ENCODE assay signal across 22 cellular contexts in the genomic region with DNA sequence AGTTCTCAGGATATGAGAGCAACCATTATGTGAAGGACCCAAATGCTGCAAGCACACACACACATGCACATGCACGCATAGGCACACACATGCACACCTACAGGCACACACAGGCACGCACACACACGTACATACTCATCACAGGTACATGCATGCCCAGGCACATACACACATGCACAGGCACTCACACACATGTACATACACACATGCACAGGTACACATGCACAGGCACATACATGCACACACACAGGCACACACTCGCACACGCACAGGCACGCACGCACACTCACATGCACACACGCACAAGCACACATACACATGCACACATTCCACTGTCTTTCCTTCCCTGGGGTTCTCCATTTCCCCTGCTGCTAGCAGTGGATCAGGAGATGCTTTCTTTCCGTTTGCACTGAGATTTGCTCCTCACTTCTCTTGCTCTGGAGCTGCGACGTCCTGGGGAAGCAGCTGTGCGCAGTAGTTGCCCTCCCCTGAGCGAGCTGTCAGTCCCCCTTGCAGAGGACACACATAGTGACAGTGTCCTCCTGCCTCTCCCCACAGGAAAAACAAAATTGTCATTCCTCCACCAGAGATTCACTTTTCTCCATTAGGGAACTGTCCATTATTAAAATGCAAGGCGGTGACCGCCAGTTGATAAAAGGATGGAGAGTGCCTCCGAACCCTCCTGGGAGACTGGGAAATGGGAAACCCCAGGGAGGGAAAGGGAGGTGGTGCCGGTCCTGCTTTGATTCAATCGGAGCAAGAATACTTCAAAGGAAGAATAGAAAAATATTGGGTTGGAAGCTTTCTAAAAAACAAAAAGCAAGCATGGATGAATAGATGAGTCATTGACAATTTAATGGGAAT.
DNase-seq lines count a peak whose midpoint lies in the region; ATAC-seq, FAIRE-seq and TF ChIP-seq lines count a peak whose summit lies in the region.
"Had no signal": no experiment of that assay in that cellular context is flagged by ENCODE, and none has a peak within 500 bp of the region (broad histone marks: within the 10 kb centered on the region; RNA-seq: fewer than 3 reads in every experiment).

No MANE protein-coding gene starts in this region.

- no peak overlapping the region for H3K27ac Mint-ChIP-seq in osteocyte (ENCODE audit: unreplicated experiment)
- H3K27ac Mint-ChIP-seq in natural killer cell treated with Interleukin-12 subunit alpha and Interleukin-12 subunit beta and Interleukin-15 and Interleukin-18, amount 100 ng/mL, for 72 hours: no peak overlapping the region
- H3K27ac Mint-ChIP-seq in activated T-cell treated with anti-CD3 and anti-CD28 coated beads, Interleukin-2, amount 50 U/mL, for 72 hours: no peak overlapping the region
- no peak overlapping the region for H3K27ac Mint-ChIP-seq in activated naive CD8-positive, alpha-beta T cell treated with anti-CD3 and anti-CD28 coated beads, Interleukin-2, amount 50 U/mL, for 24 hours
- H3K27ac Mint-ChIP-seq: CD8-positive, alpha-beta T cell had no signal

- no TSS peak for BruUV-seq in HepG2 (replicated peaks; lab: Mats Ljungman, UMichigan)

- CTCF ChIA-PET in HepG2 (lab: Yijun Ruan, JAX; ENCODE audit: low intra/inter-chr PET ratio, low total read pairs): no interaction called here

- H3K9ac ChIP-seq in HepG2 (ENCODE audit: insufficient read depth, low read depth, low read length): no peak overlapping the region

- H3K4me3 ChIP-seq in HepG2 (replicated peaks in 1 of 3; ENCODE audit: insufficient read depth in 1 of 3, low read depth in 2 of 3, low read length in 3 of 3) (no peak overlapping the region), right lobe of liver (no peak overlapping the region), esophagus muscularis mucosa (no peak overlapping the region)
- H3K4me3 ChIP-seq: Peyer's patch had no signal

- no peak for TF ChIP-seq CTCF in HepG2 (CRISPR knock-in tag; IDR thresholded peaks at IDR 0.05)
- TF ChIP-seq CTCF in right lobe of liver (IDR thresholded peaks at IDR 0.05): no peak
- TF ChIP-seq CTCF in esophagus muscularis mucosa (IDR thresholded peaks at IDR 0.05): no peak
- no peak for TF ChIP-seq CTCF in osteocyte (IDR thresholded peaks at IDR 0.05)

- no peak overlapping the region for H3K4me2 ChIP-seq in HepG2 (ENCODE audit: low read depth, low read length)

- ATAC-seq in HepG2 (no peak), right lobe of liver (no peak), HG02759 (IDR thresholded peaks at IDR 0.05; ENCODE audit: unreplicated experiment) (no peak)
- no peak for ATAC-seq in natural killer cell treated with Interleukin-12 subunit alpha and Interleukin-12 subunit beta and Interleukin-15 and Interleukin-18, amount 100 ng/mL, for 72 hours
- no peak for ATAC-seq in activated T-cell treated with anti-CD3 and anti-CD28 coated beads, Interleukin-2, amount 50 U/mL, for 72 hours (replicated peaks in 1 of 2)
- no peak for ATAC-seq in activated naive CD8-positive, alpha-beta T cell treated with anti-CD3 and anti-CD28 coated beads, Interleukin-2, amount 50 U/mL, for 24 hours
- ATAC-seq: CD8-positive, alpha-beta T cell had no signal

- peaks cover 69% of the 10 kb centered on the region for H3K27me3 Mint-ChIP-seq in osteocyte (ENCODE audit: unreplicated experiment)
- peaks cover 19 to 32% of the 10 kb centered on the region in 2 donors for H3K27me3 Mint-ChIP-seq in natural killer cell treated with Interleukin-12 subunit alpha and Interleukin-12 subunit beta and Interleukin-15 and Interleukin-18, amount 100 ng/mL, for 72 hours
- no peaks in the 10 kb centered on the region for H3K27me3 Mint-ChIP-seq in activated T-cell treated with anti-CD3 and anti-CD28 coated beads, Interleukin-2, amount 50 U/mL, for 72 hours (ENCODE audit: low read depth)
- no peaks in the 10 kb centered on the region for H3K27me3 Mint-ChIP-seq in activated naive CD8-positive, alpha-beta T cell treated with anti-CD3 and anti-CD28 coated beads, Interleukin-2, amount 50 U/mL, for 24 hours

- no peak for TF ChIP-seq EP300 in HepG2 (IDR thresholded peaks at IDR 0.05; ENCODE audit: low read depth in 2 of 2, low read length in 2 of 2)
- no peak for TF ChIP-seq EP300 in HepG2 (CRISPR knock-in tag; IDR thresholded peaks at IDR 0.05; ENCODE audit: borderline replicate concordance)
- no peak for TF ChIP-seq EP300 in esophagus muscularis mucosa (IDR thresholded peaks at IDR 0.05)

- no peak overlapping the region for H3K27ac ChIP-seq in HepG2 (ENCODE audit: extremely low read length, insufficient read depth, low read length)
- H3K27ac ChIP-seq in right lobe of liver: no peak overlapping the region
- no peak overlapping the region for H3K27ac ChIP-seq in esophagus muscularis mucosa (replicated peaks in 1 of 4)
- H3K27ac ChIP-seq: Peyer's patch had no signal

- no peak overlapping the region for H2AFZ ChIP-seq in HepG2 (ENCODE audit: low read length)

- no peak for TF ChIP-seq POLR2A in HepG2 (IDR thresholded peaks at IDR 0.05; ENCODE audit: insufficient read depth in 1 of 2, low read depth in 2 of 2, low read length in 2 of 2)
- no peak for TF ChIP-seq POLR2A in right lobe of liver (IDR thresholded peaks at IDR 0.05)
- TF ChIP-seq POLR2A in esophagus muscularis mucosa (IDR thresholded peaks at IDR 0.05; ENCODE audit: low read depth): no peak

- no peak overlapping the region for H3K4me3 Mint-ChIP-seq in osteocyte (ENCODE audit: unreplicated experiment)
- H3K4me3 Mint-ChIP-seq in natural killer cell treated with Interleukin-12 subunit alpha and Interleukin-12 subunit beta and Interleukin-15 and Interleukin-18, amount 100 ng/mL, for 72 hours: no peak overlapping the region
- no peak overlapping the region for H3K4me3 Mint-ChIP-seq in activated T-cell treated with anti-CD3 and anti-CD28 coated beads, Interleukin-2, amount 50 U/mL, for 72 hours
- no peak overlapping the region for H3K4me3 Mint-ChIP-seq in activated naive CD8-positive, alpha-beta T cell treated with anti-CD3 and anti-CD28 coated beads, Interleukin-2, amount 50 U/mL, for 24 hours
- H3K4me3 Mint-ChIP-seq: CD8-positive, alpha-beta T cell had no signal

- no peaks in the 10 kb centered on the region for H3K4me1 Mint-ChIP-seq in osteocyte (ENCODE audit: unreplicated experiment)
- H3K4me1 Mint-ChIP-seq in natural killer cell treated with Interleukin-12 subunit alpha and Interleukin-12 subunit beta and Interleukin-15 and Interleukin-18, amount 100 ng/mL, for 72 hours (ENCODE audit: low read depth in 2 of 2): no peaks in the 10 kb centered on the region
- H3K4me1 Mint-ChIP-seq in activated T-cell treated with anti-CD3 and anti-CD28 coated beads, Interleukin-2, amount 50 U/mL, for 72 hours (ENCODE audit: low read depth): no peaks in the 10 kb centered on the region
- no peaks in the 10 kb centered on the region for H3K4me1 Mint-ChIP-seq in activated naive CD8-positive, alpha-beta T cell treated with anti-CD3 and anti-CD28 coated beads, Interleukin-2, amount 50 U/mL, for 24 hours

- H3K27me3 ChIP-seq in HepG2 (ENCODE audit: control insufficient read depth in 1 of 2, insufficient read depth in 2 of 2, low read length in 2 of 2) (no peaks in the 10 kb centered on the region; a peak in 1 of 5 replicates), right lobe of liver (no peaks in the 10 kb centered on the region), esophagus muscularis mucosa (peaks cover 0 to 31% (median 0%) of the 10 kb centered on the region in 4 donors)
- H3K27me3 ChIP-seq: Peyer's patch had no signal

- 94% methylated on average over 18 of the region's 18 CpGs for WGBS in HepG2 (ENCODE audit: low lambda C conversion rate)
- 86% methylated on average over 12 of the region's 18 CpGs for WGBS in right lobe of liver (ENCODE audit: insufficient coverage, low coverage, low lambda C conversion rate, missing lambda C conversion rate)
- 83% methylated on average over 18 of the region's 18 CpGs for WGBS in esophagus muscularis mucosa

- H3K36me3 ChIP-seq in HepG2 (replicated peaks in 1 of 2; ENCODE audit: control insufficient read depth in 1 of 2, insufficient read depth in 2 of 2, low read length in 2 of 2) (no peaks in the 10 kb centered on the region), right lobe of liver (no peaks in the 10 kb centered on the region), esophagus muscularis mucosa (no peaks in the 10 kb centered on the region)
- H3K36me3 ChIP-seq: Peyer's patch had no signal

- no peak for TF ChIP-seq RAD21 in HepG2 (CRISPR knock-in tag; IDR thresholded peaks at IDR 0.05)

- H3K4me1 ChIP-seq in HepG2 (ENCODE audit: insufficient read depth, low read length) (peaks cover 35% of the 10 kb centered on the region), right lobe of liver (no peaks in the 10 kb centered on the region), esophagus muscularis mucosa (no peaks in the 10 kb centered on the region)

- H3K36me3 Mint-ChIP-seq in osteocyte (ENCODE audit: unreplicated experiment): no peaks in the 10 kb centered on the region
- no peaks in the 10 kb centered on the region for H3K36me3 Mint-ChIP-seq in natural killer cell treated with Interleukin-12 subunit alpha and Interleukin-12 subunit beta and Interleukin-15 and Interleukin-18, amount 100 ng/mL, for 72 hours
- no peaks in the 10 kb centered on the region for H3K36me3 Mint-ChIP-seq in activated T-cell treated with anti-CD3 and anti-CD28 coated beads, Interleukin-2, amount 50 U/mL, for 72 hours (ENCODE audit: insufficient read depth in 2 of 2)
- no peaks in the 10 kb centered on the region for H3K36me3 Mint-ChIP-seq in activated naive CD8-positive, alpha-beta T cell treated with anti-CD3 and anti-CD28 coated beads, Interleukin-2, amount 50 U/mL, for 24 hours (ENCODE audit: low read depth)
- H3K36me3 Mint-ChIP-seq: CD8-positive, alpha-beta T cell had no signal

- intact Hi-C loops in HepG2 (cut with micrococcal nuclease; ENCODE audit: unreplicated experiment): no loop called here
- intact Hi-C loops in right lobe of liver (cut with DNase I): loop anchor here (10.0 kb wide), 1 partner anchor 155 kb away; a partner anchor contains a TSS
- intact Hi-C loops in esophagus muscularis mucosa (cut with DNase I): no loop called here

- in situ Hi-C loops in HepG2 (cut with HindIII; ENCODE audit: extremely low pct_ligation_motif_present, low pct_unique_long_range_greater_than_20kb): loop anchor here (10.0 kb wide), 1 partner anchor 105 kb away; no protein-coding TSS in a partner anchor

- POLR2A ChIA-PET in HepG2 (lab: Yijun Ruan, JAX): no interaction called here

- H4K20me1 ChIP-seq in HepG2 (ENCODE audit: insufficient read depth, low read length): no peaks in the 10 kb centered on the region

- no peaks in the 10 kb centered on the region for H3K9me3 Mint-ChIP-seq in osteocyte (ENCODE audit: unreplicated experiment)
- H3K9me3 Mint-ChIP-seq in natural killer cell treated with Interleukin-12 subunit alpha and Interleukin-12 subunit beta and Interleukin-15 and Interleukin-18, amount 100 ng/mL, for 72 hours: no peaks in the 10 kb centered on the region
- H3K9me3 Mint-ChIP-seq in activated T-cell treated with anti-CD3 and anti-CD28 coated beads, Interleukin-2, amount 50 U/mL, for 72 hours: no peaks in the 10 kb centered on the region
- H3K9me3 Mint-ChIP-seq in activated naive CD8-positive, alpha-beta T cell treated with anti-CD3 and anti-CD28 coated beads, Interleukin-2, amount 50 U/mL, for 24 hours: no peaks in the 10 kb centered on the region
- H3K9me3 Mint-ChIP-seq: CD8-positive, alpha-beta T cell had no signal

- DNase-seq in HepG2 (ENCODE audit: low spot score) (no peak), right lobe of liver (no peak), esophagus muscularis mucosa (ENCODE audit: extremely low spot score) (peak; percentile 79), osteocyte (ENCODE audit: extremely low spot score, unreplicated experiment) (peak; percentile 62)
- DNase-seq in natural killer cell treated with Interleukin-12 subunit alpha and Interleukin-12 subunit beta and Interleukin-15 and Interleukin-18, amount 100 ng/mL, for 72 hours (ENCODE audit: low spot score): no peak
- DNase-seq in activated T-cell treated with anti-CD3 and anti-CD28 coated beads, Interleukin-2, amount 50 U/mL, for 72 hours: no peak
- no peak for DNase-seq in activated naive CD8-positive, alpha-beta T cell treated with anti-CD3 and anti-CD28 coated beads, Interleukin-2, amount 50 U/mL, for 24 hours
- DNase-seq: AML-193, C1 segment of cervical spinal cord, DND-41, GOT3, Kasumi-1, NCI-H1417, NCI-H1694 treated with DMSO at 0.1 percent for 48 hours, NCI-H2081 treated with DMSO at 0.1 percent for 48 hours, NCI-H2171 treated with DMSO at 0.1 percent for 48 hours, NCI-H524 treated with DMSO at 0.1 percent for 48 hours, NCI-H82, Peyer's patch had no signal

- no peak for FAIRE-seq in HepG2 (lab: Jason Lieb, UNC)
- FAIRE-seq: GM18507 had no signal

- H3K9me3 ChIP-seq in HepG2 (ENCODE audit: low read length) (peaks cover 4% of the 10 kb centered on the region), right lobe of liver (no peaks in the 10 kb centered on the region), esophagus muscularis mucosa (no peaks in the 10 kb centered on the region)
- H3K9me3 ChIP-seq: Peyer's patch had no signal

- no peaks in the 10 kb centered on the region for H3K79me2 ChIP-seq in HepG2 (ENCODE audit: insufficient read depth, low read length)

Comparison
In these comparisons a context has a peak if more than half of its experiments do, and no peak if none do; other contexts are left out.
1. intact Hi-C loops: an anchor here in right lobe of liver (10.0 kb wide); none called in HepG2 and esophagus muscularis mucosa.
2. DNase-seq: peak in esophagus muscularis mucosa (single experiment) and osteocyte (single experiment); none in HepG2 (single experiment), right lobe of liver (0 of 3), natural killer cell treated with Interleukin-12 subunit alpha and Interleukin-12 subunit beta and Interleukin-15 and Interleukin-18, amount 100 ng/mL, for 72 hours (single experiment), activated T-cell treated with anti-CD3 and anti-CD28 coated beads, Interleukin-2, amount 50 U/mL, for 72 hours (0 of 2) and activated naive CD8-positive, alpha-beta T cell treated with anti-CD3 and anti-CD28 coated beads, Interleukin-2, amount 50 U/mL, for 24 hours (single experiment).